1 cellular context compared by ENCODE assay signal in genomic region chr1:229118662-229119061, GRCh38.
TF ChIP-seq lines count a peak whose summit lies in the region.

No MANE protein-coding gene starts in this region.

TF ChIP-seq in GM23338, 12 proteins besides CTCF, POLR2A, EP300 and RAD21:
- TF ChIP-seq REST (IDR thresholded peaks at IDR 0.05; ENCODE audit: unreplicated experiment) = no peak
- no peak for TF ChIP-seq NANOG (IDR thresholded peaks at IDR 0.05; ENCODE audit: borderline replicate concordance)
- no peak for TF ChIP-seq JUNB (IDR thresholded peaks at IDR 0.05; ENCODE audit: unreplicated experiment)
- no peak for TF ChIP-seq EZH2phosphoT487 (IDR thresholded peaks at IDR 0.05; ENCODE audit: unreplicated experiment)
- no peak for TF ChIP-seq ZNF331 (CRISPR knock-in tag; IDR thresholded peaks at IDR 0.05; ENCODE audit: low read depth)
- no peak for TF ChIP-seq CREB1 (CRISPR knock-in tag; IDR thresholded peaks at IDR 0.05; ENCODE audit: low read depth)
- TF ChIP-seq ZNF114 (CRISPR knock-in tag; IDR thresholded peaks at IDR 0.05) = no peak
